In the genomic region with DNA sequence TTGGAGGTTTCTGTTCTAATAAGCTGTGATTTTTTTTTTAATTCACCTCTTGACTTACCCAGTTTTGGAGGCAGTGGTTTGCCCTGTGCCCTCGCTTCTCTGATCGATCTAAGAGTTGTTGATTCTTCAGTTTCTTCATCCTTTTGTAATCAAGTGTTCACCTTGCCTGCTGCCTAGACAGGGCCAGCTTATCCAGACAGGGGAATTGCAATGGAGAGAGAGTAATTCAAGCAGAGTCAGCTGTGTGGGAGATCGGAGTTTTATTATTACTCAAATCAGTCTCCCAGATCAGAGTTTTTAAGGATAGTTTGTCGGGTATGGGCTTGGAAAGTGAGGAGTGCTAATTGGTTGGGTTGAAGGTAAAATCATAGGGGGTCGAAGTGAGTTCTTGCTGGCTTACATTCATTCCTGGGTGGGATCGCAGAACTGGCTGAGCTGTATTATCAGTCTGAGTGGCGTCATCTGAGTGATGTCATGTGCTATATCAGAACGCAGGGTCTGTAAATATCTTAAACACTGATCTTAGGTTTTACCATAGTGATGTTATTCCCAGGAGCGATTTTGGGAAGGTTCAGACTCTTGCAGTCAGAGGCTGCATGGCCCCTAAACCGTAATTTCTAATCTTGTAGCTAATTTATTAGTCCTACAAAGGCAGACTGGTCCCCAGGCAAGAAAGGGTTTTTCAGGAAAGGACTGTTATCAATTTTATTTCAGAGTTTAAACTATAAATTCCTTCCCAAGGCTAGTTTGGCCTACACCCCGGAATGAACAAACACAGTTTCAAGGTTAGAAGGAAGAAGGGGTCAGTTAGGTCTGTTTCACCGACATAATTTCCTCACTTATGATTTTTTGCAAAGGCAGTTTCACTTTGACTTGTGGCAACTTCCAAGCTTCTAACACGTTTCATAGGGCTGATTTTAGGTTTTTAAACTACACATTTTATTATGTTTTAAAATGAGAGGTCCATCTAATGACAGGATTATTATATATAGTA, we compare ENCODE assay signal across 15 cellular contexts. TPM values are rescaled to one million over a fixed set of nuclear protein-coding genes. Genes with fewer than 3 reads are reported as not detected.
A peak's percentile ranks its signal among the peaks of the same experiment; 100 is the strongest.
DNase-seq lines count a peak whose midpoint lies in the region; ATAC-seq, FAIRE-seq and TF ChIP-seq lines count a peak whose summit lies in the region.
"Had no signal": no experiment of that assay in that cellular context is flagged by ENCODE, and none has a peak within 500 bp of the region (broad histone marks: within the 10 kb centered on the region; RNA-seq: fewer than 3 reads in every experiment).

No MANE protein-coding gene starts in this region.

- POLR2A ChIA-PET in PC-9 (lab: Charles Lee; ENCODE audit: unreplicated experiment), result no interaction called here
- POLR2A ChIA-PET in endothelial cell of umbilical vein (lab: Charles Lee), result no interaction called here

- H3K36me3 ChIP-seq in PC-9 (ENCODE audit: low read depth), result no peaks in the 10 kb centered on the region
- H3K36me3 ChIP-seq in endothelial cell of umbilical vein (ENCODE audit: control insufficient read depth in 2 of 2, extremely low read depth in 1 of 2, insufficient read depth in 2 of 2, low read length in 2 of 2), result no peaks in the 10 kb centered on the region
- no peaks in the 10 kb centered on the region for H3K36me3 ChIP-seq in suprapubic skin
- H3K36me3 ChIP-seq: MG63 had no signal

- H3K27ac Mint-ChIP-seq in mesothelial cell of epicardium, result peak overlapping the region; percentile 87

- H3K27ac ChIP-seq in PC-9 (no peak overlapping the region), endothelial cell of umbilical vein (ENCODE audit: insufficient read depth, low read depth, low read length) (peak overlapping the region; percentile 58), suprapubic skin (no peak overlapping the region)

- H3K27me3 Mint-ChIP-seq in mesothelial cell of epicardium (ENCODE audit: low read depth), result no peaks in the 10 kb centered on the region

- H3K9me3 ChIP-seq in PC-9 (ENCODE audit: insufficient read depth, low read depth) (0 out of 2 replicates have a peak, but pooled peaks cover 4% of the 10 kb centered on the region), endothelial cell of umbilical vein (replicated peaks; ENCODE audit: control insufficient read depth, insufficient read depth, low read length) (no peaks in the 10 kb centered on the region), suprapubic skin (no peaks in the 10 kb centered on the region)
- H3K9me3 ChIP-seq: MG63 had no signal

- no peaks in the 10 kb centered on the region for H3K9me1 ChIP-seq in endothelial cell of umbilical vein (replicated peaks; ENCODE audit: control insufficient read depth, extremely low read depth, insufficient read depth, low read length)

- no peaks in the 10 kb centered on the region for H3F3A ChIP-seq in PC-9 (ENCODE audit: insufficient read depth, low read depth)

- no peaks in the 10 kb centered on the region for H3K9me3 Mint-ChIP-seq in mesothelial cell of epicardium

- H3K4me2 ChIP-seq in PC-9 (no peak overlapping the region), endothelial cell of umbilical vein (ENCODE audit: insufficient read depth, low read length) (peak overlapping the region; percentile 93)

- H3K4me1 ChIP-seq in PC-9 (replicated peaks; ENCODE audit: insufficient read depth), result no peaks in the 10 kb centered on the region
- H3K4me1 ChIP-seq in endothelial cell of umbilical vein (ENCODE audit: control insufficient read depth, extremely low read depth, insufficient read depth, low read length), result peaks cover 6% of the 10 kb centered on the region
- no peaks in the 10 kb centered on the region for H3K4me1 ChIP-seq in suprapubic skin

- intact Hi-C loops in PC-9 (cut with micrococcal nuclease; ENCODE audit: unreplicated experiment), result no loop called here
- intact Hi-C loops in endothelial cell of umbilical vein (cut with micrococcal nuclease), result no loop called here

- H3K79me2 ChIP-seq in PC-9 (ENCODE audit: low read depth) (no peaks in the 10 kb centered on the region), endothelial cell of umbilical vein (ENCODE audit: control insufficient read depth, insufficient read depth, low read length) (no peaks in the 10 kb centered on the region)

- H4K20me1 ChIP-seq in PC-9 (ENCODE audit: insufficient read depth), result no peaks in the 10 kb centered on the region
- no peaks in the 10 kb centered on the region for H4K20me1 ChIP-seq in endothelial cell of umbilical vein (replicated peaks; ENCODE audit: control insufficient read depth, extremely low read depth, insufficient read depth, low read length)

- H3K27me3 ChIP-seq in PC-9 (ENCODE audit: insufficient read depth, low read depth) (no peaks in the 10 kb centered on the region), endothelial cell of umbilical vein (ENCODE audit: control insufficient read depth in 2 of 2, insufficient read depth in 2 of 2, low read length in 2 of 2) (no peaks in the 10 kb centered on the region), suprapubic skin (no peaks in the 10 kb centered on the region)
- H3K27me3 ChIP-seq: MG63 had no signal

- ATAC-seq in HG03342 (IDR thresholded peaks at IDR 0.05; ENCODE audit: unreplicated experiment), result no peak
- ATAC-seq: HCT116 had no signal

- CTCF ChIA-PET in PC-9 (lab: Charles Lee), result no interaction called here
- CTCF ChIA-PET in endothelial cell of umbilical vein (lab: Charles Lee), result interaction anchor here (0.6 to 2.8 kb wide), 12 partner anchors 10 to 499 kb away, joined by 3 to 13 read pairs (median 4); no protein-coding TSS in a partner anchor

- dilution Hi-C loops in endothelial cell of umbilical vein (cut with MboI; ENCODE audit: extremely low pct_ligation_motif_present, low sequenced_read_pairs), result no loop called here

- no peak for FAIRE-seq in endothelial cell of umbilical vein (lab: Jason Lieb, UNC)

- BruUV-seq in PC-9 (replicated peaks; lab: Mats Ljungman, UMichigan) (no TSS peak), endothelial cell of umbilical vein (replicated peaks; lab: Mats Ljungman, UMichigan) (TSS peak; percentile 83)

- H3K9me2 ChIP-seq in PC-9 (ENCODE audit: insufficient read depth), result no peaks in the 10 kb centered on the region; the same call in 1 of the 2 replicates

- DNase-seq in PC-9 (no peak), endothelial cell of umbilical vein (ENCODE audit: low read depth, low spot score) (peak; percentile 68), mesothelial cell of epicardium (ENCODE audit: low spot score in 2 of 2, unreplicated experiment in 2 of 2) (no peak), suprapubic skin (ENCODE audit: low spot score in 2 of 2) (no peak), GOT3 (lab: John Stamatoyannopoulos, UW) (no peak), nucleus accumbens (lab: John Stamatoyannopoulos, UW) (no peak), erythroblast (lab: John Stamatoyannopoulos, UW) (no peak)
- DNase-seq: activated effector memory CD4-positive, alpha-beta T cell treated with Interleukin-2 at 50 U/mL for 16 hours; caudate nucleus; MG63; NCI-H2171 treated with DMSO at 0.1 percent for 48 hours; small intestine had no signal

- peak; percentile 16 for TF ChIP-seq EP300 in suprapubic skin (IDR thresholded peaks at IDR 0.05)

- peak overlapping the region; percentile 22; the same call in 1 of the 2 replicates for H2AFZ ChIP-seq in PC-9
- peak overlapping the region; percentile 96 for H2AFZ ChIP-seq in endothelial cell of umbilical vein (ENCODE audit: low read depth, low read length)

- H3K4me3 Mint-ChIP-seq in mesothelial cell of epicardium, result peak overlapping the region; percentile 11

- H3K36me3 Mint-ChIP-seq in mesothelial cell of epicardium, result no peaks in the 10 kb centered on the region

- H3K4me3 ChIP-seq in PC-9 (no peak overlapping the region), endothelial cell of umbilical vein (replicated peaks in 1 of 3; ENCODE audit: insufficient read depth in 1 of 3, low read depth in 1 of 3, low read length in 3 of 3) (peak overlapping the region; percentile 3 to 41 (median 30)), suprapubic skin (no peak overlapping the region)
- H3K4me3 ChIP-seq: MG63 had no signal

- TF ChIP-seq POLR2A in endothelial cell of umbilical vein (IDR thresholded peaks at IDR 0.05; ENCODE audit: low read depth, low read length) (no peak), suprapubic skin (IDR thresholded peaks at IDR 0.05) (no peak), erythroblast (IDR thresholded peaks at IDR 0.05; ENCODE audit: low read length) (no peak)

- WGBS in suprapubic skin, result 71% methylated on average over 13 of the region's 13 CpGs

- H3K4me1 Mint-ChIP-seq in mesothelial cell of epicardium, result peaks cover 60% of the 10 kb centered on the region

- peak overlapping the region; percentile 68 for H3K9ac ChIP-seq in endothelial cell of umbilical vein (replicated peaks; ENCODE audit: extremely low read depth, insufficient read depth, low read length)

- TF ChIP-seq CTCF in PC-9 (conservative IDR thresholded peaks at IDR 0.05), result no peak
- TF ChIP-seq CTCF in endothelial cell of umbilical vein (IDR thresholded peaks at IDR 0.05; ENCODE audit: extremely low read depth in 1 of 2, insufficient read depth in 1 of 2, low read depth in 1 of 2, low read length in 2 of 2), result no peak
- no peak for TF ChIP-seq CTCF in mesothelial cell of epicardium (IDR thresholded peaks at IDR 0.05; ENCODE audit: unreplicated experiment)
- TF ChIP-seq CTCF in suprapubic skin (IDR thresholded peaks at IDR 0.05), result no peak

TF ChIP-seq in endothelial cell of umbilical vein, 7 proteins besides CTCF, POLR2A, EP300 and RAD21 (continues in another document):
- TF ChIP-seq MYC (IDR thresholded peaks at IDR 0.05; ENCODE audit: low read depth, low read length) (no peak), JUN (IDR thresholded peaks at IDR 0.05; ENCODE audit: borderline replicate concordance, insufficient read depth, insufficient read length, low read depth) (peak; percentile 16), POLR2AphosphoS5 (IDR thresholded peaks at IDR 0.05; ENCODE audit: insufficient read depth, low read depth, low read length) (no peak), FOS (IDR thresholded peaks at IDR 0.05; ENCODE audit: borderline replicate concordance, insufficient read depth, low read length) (no peak), MAX (IDR thresholded peaks at IDR 0.05; ENCODE audit: insufficient read depth, insufficient read length) (no peak), GATA2 (IDR thresholded peaks at IDR 0.05; ENCODE audit: insufficient read depth, insufficient read length, low read depth, low read length) (no peak)

RNA-seq across cellular contexts. Expression of gene KCNJ16, which starts 21.5 kb away (rescaled TPM):
- total RNA-seq in PC-9 (2021) (not detected in 2 replicates), endothelial cell of umbilical vein (not detected in 2 replicates), mesothelial cell of epicardium (0.18 to 0.33 TPM (median 0.29 TPM) in 3 replicates), suprapubic skin (not detected)
- 0.07 and 0.08 TPM in 2 replicates for polyA plus RNA-seq in endothelial cell of umbilical vein
- 0.01 and 0.06 TPM in 2 replicates for polyA plus RNA-seq in endothelial cell of umbilical vein (2011; cell fraction: cytosol; rRNA removed)
- 0.10 and 0.20 TPM in 2 replicates for polyA plus RNA-seq in endothelial cell of umbilical vein (2011; cell fraction: nucleus; rRNA removed)
- 0.05 and 0.14 TPM in 2 replicates for polyA plus RNA-seq in endothelial cell of umbilical vein (2012)
- polyA minus RNA-seq in endothelial cell of umbilical vein, result not detected in 2 replicates
- not detected for polyA minus RNA-seq in endothelial cell of umbilical vein (2011; cell fraction: cytosol; rRNA and poly(A)+ RNA removed)
- polyA minus RNA-seq in endothelial cell of umbilical vein (2011; cell fraction: nucleus; rRNA and poly(A)+ RNA removed), result 0.34 TPM in 1 of 2 replicates, not detected in the other
- total RNA-seq: T-helper 1 cell treated with Interleukin-12 subunit alpha and Interleukin-12 subunit beta and Interleukin-4 antibody, amounts not matched to agents 30 ng/mL and 1 ng/mL, for 36 hours had no signal

Comparison
In these comparisons a context has a peak if more than half of its experiments do, and no peak if none do; other contexts are left out.
1. H3K4me3 ChIP-seq: peak in endothelial cell of umbilical vein (3 of 3); none in PC-9 (single experiment) and suprapubic skin (single experiment).